ENCODE assay signal across 31 cellular contexts in genomic region chr6:124233221-124233620, GRCh38.
"Had no signal": no experiment of that assay in that cellular context is flagged by ENCODE, and none has a peak within 500 bp of the region (broad histone marks: within the 10 kb centered on the region; RNA-seq: fewer than 3 reads in every experiment).

No MANE protein-coding gene starts in this region.

- H3K9me3 ChIP-seq: adrenal gland, ascending aorta, body of pancreas had no signal

- H3K4me3 ChIP-seq: adrenal gland, ascending aorta, body of pancreas, breast epithelium, cardiac muscle cell had no signal

- DNase-seq: activated effector memory CD4-positive, alpha-beta T cell treated with anti-CD3 and anti-CD28 coated beads, Interleukin-2, amount 50 U/mL, for 16 hours; activated effector memory CD4-positive, alpha-beta T cell treated with Interleukin-2 at 50 U/mL for 16 hours; activated gamma-delta T cell; activated gamma-delta T cell treated with Interleukin-2 at 50 U/mL for 16 hours; activated naive CD4-positive, alpha-beta T cell; activated naive CD4-positive, alpha-beta T cell treated with anti-CD3 and anti-CD28 coated beads for 36 hours; activated naive CD4-positive, alpha-beta T cell treated with anti-CD3 and anti-CD28 coated beads, Interleukin-2, amount 10 ng/mL, durations not matched to agents 7 days and 5 days; activated naive CD4-positive, alpha-beta T cell treated with anti-CD3 and anti-CD28 coated beads, Interleukin-2, amount 50 U/mL, for 16 hours; activated naive CD4-positive, alpha-beta T cell treated with Interleukin-2 at 50 U/mL for 16 hours; activated naive CD8-positive, alpha-beta T cell treated with anti-CD3 and anti-CD28 coated beads for 36 hours; activated naive CD8-positive, alpha-beta T cell treated with anti-CD3 and anti-CD28 coated beads, Interleukin-2, amount 10 ng/mL, durations not matched to agents 7 days and 5 days; activated naive CD8-positive, alpha-beta T cell treated with anti-CD3 and anti-CD28 coated beads, Interleukin-2, amount 50 U/mL, for 24 hours; activated T-cell treated with anti-CD3 and anti-CD28 coated beads for 4 hours; activated T-cell treated with anti-CD3 and anti-CD28 coated beads, Interleukin-2, amount 50 U/mL, for 1 hour; activated T-cell treated with anti-CD3 and anti-CD28 coated beads, Interleukin-2, amount 50 U/mL, for 24 hours; activated T-cell treated with anti-CD3 and anti-CD28 coated beads, Interleukin-2, amount 50 U/mL, for 4 hours; activated T-cell treated with anti-CD3 and anti-CD28 coated beads, Interleukin-2, amount 50 U/mL, for 48 hours; activated T-cell treated with anti-CD3 and anti-CD28 coated beads, Interleukin-2, amount 50 U/mL, for 72 hours; adrenal gland; amniotic stem cell; amygdala; anterior cingulate cortex; aorta; body of pancreas; brain microvascular endothelial cell; central memory CD4-positive, alpha-beta T cell had no signal

- H3K27ac ChIP-seq: adrenal gland, ascending aorta, body of pancreas, brain microvascular endothelial cell, breast epithelium, cardiac muscle cell had no signal

- ATAC-seq: activated naive CD4-positive, alpha-beta T cell treated with anti-CD3 and anti-CD28 coated beads, Interleukin-2, amount 50 U/mL, for 72 hours; activated naive CD8-positive, alpha-beta T cell treated with anti-CD3 and anti-CD28 coated beads, Interleukin-2, amount 50 U/mL, for 24 hours; activated T-cell treated with anti-CD3 and anti-CD28 coated beads, Interleukin-2, amount 50 U/mL, for 4 hours; activated T-cell treated with anti-CD3 and anti-CD28 coated beads, Interleukin-2, amount 50 U/mL, for 72 hours; activated T-helper 17 cell treated with anti-CD3 and anti-CD28 coated beads, Interleukin-2, amount 50 U/mL, for 72 hours; body of pancreas had no signal

- H3K36me3 ChIP-seq: adrenal gland, ascending aorta, brain microvascular endothelial cell, breast epithelium, cardiac muscle cell had no signal

- H3K4me1 ChIP-seq: adrenal gland, ascending aorta, body of pancreas, breast epithelium had no signal

- H3K27me3 ChIP-seq: adrenal gland, ascending aorta, body of pancreas, brain microvascular endothelial cell, breast epithelium, cardiac muscle cell had no signal
